ENCODE assay signal across 1 cellular context in the genomic region with DNA sequence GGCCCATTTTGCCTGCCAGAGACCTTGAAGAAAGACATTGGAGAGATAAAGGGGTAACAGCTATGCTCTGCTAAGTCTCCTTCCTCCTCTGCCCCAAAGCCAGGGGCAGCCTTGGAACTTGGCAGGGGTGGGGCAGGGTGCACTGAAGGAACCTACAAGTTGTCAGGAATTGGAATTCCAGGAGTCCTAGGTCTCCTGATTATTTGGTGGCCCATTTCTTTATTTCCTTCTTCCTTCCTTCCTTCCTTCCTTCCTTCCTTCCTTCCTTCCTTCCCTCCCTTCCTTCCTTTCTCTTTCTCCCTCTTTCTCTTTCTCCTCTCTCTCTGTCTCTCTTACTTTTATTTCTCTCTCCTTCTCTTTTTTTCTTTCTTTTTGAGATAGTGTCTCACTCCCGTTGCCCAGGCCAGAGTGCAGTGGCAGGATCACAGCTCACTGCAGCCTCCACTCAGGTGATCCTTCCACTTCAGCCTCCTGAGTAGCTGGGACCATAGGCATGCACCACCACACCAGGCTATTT.
TF ChIP-seq lines count a peak whose summit lies in the region.

No MANE protein-coding gene starts in this region.

TF ChIP-seq in IMR-90, 13 proteins besides CTCF, POLR2A, EP300 and RAD21:
- TF ChIP-seq RCOR1 (IDR thresholded peaks at IDR 0.05; ENCODE audit: insufficient replicate concordance, low read length) (no peak), CEBPB (IDR thresholded peaks at IDR 0.05; ENCODE audit: low read depth, low read length) (no peak), FOS (IDR thresholded peaks at IDR 0.05; ENCODE audit: low read depth, low read length) (no peak), MAFK (IDR thresholded peaks at IDR 0.05; ENCODE audit: low read depth, low read length) (no peak), MXI1 (IDR thresholded peaks at IDR 0.05; ENCODE audit: borderline replicate concordance, low read depth, low read length) (no peak), RFX5 (IDR thresholded peaks at IDR 0.05; ENCODE audit: low read depth, low read length) (no peak), SMC3 (IDR thresholded peaks at IDR 0.05; ENCODE audit: low read depth, low read length) (no peak), NFE2L2 (IDR thresholded peaks at IDR 0.05; ENCODE audit: low read depth, low read length) (no peak), CHD1 (IDR thresholded peaks at IDR 0.05; ENCODE audit: low read depth, low read length) (no peak), BHLHE40 (IDR thresholded peaks at IDR 0.05; ENCODE audit: low read depth, low read length) (no peak)
- TF ChIP-seq, protein P1, sequence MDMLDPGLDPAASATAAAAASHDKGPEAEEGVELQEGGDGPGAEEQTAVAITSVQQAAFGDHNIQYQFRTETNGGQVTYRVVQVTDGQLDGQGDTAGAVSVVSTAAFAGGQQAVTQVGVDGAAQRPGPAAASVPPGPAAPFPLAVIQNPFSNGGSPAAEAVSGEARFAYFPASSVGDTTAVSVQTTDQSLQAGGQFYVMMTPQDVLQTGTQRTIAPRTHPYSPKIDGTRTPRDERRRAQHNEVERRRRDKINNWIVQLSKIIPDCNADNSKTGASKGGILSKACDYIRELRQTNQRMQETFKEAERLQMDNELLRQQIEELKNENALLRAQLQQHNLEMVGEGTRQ (IDR thresholded peaks at IDR 0.05; ENCODE audit: low read depth, low read length), result no peak
- TF ChIP-seq, protein P2, sequence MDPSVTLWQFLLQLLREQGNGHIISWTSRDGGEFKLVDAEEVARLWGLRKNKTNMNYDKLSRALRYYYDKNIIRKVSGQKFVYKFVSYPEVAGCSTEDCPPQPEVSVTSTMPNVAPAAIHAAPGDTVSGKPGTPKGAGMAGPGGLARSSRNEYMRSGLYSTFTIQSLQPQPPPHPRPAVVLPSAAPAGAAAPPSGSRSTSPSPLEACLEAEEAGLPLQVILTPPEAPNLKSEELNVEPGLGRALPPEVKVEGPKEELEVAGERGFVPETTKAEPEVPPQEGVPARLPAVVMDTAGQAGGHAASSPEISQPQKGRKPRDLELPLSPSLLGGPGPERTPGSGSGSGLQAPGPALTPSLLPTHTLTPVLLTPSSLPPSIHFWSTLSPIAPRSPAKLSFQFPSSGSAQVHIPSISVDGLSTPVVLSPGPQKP (IDR thresholded peaks at IDR 0.05; ENCODE audit: borderline replicate concordance, low read depth, low read length), result no peak
